In the genomic region with DNA sequence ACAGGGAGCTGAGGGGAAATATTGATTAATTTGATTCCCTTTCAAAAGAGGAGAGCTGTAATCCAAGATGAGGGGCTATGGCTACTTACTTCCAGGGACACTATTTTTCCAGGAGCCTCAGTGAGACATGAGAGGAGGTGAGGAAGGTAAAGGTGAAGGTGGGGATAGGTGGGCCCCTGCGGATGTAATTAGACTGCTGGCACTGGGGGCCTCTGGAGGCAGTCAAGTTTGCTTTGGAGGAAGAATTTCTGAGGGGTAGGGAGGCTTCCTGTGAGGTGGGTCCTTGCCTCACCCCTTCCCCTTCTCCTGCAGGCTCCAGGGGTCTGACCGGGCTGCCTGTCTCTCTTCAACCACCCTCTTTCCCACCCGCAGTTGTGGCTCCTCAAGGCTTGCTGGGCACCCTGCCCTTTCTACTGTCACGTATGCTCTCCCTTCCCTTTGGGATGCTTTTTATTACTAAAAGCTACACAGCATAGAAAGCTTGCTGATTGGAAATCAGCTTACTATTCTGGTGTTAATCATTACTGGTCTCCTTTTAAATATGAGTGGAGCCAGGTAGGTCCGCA, we compare ENCODE assay signal across 14 cellular contexts. TPM values are rescaled to one million over a fixed set of nuclear protein-coding genes. Genes with fewer than 3 reads are reported as not detected.
DNase-seq lines count a peak whose midpoint lies in the region; ATAC-seq and TF ChIP-seq lines count a peak whose summit lies in the region.
"Had no signal": no experiment of that assay in that cellular context is flagged by ENCODE, and none has a peak within 500 bp of the region (broad histone marks: within the 10 kb centered on the region; RNA-seq: fewer than 3 reads in every experiment).

No MANE protein-coding gene starts in this region.

- H2AFZ ChIP-seq in hepatocyte (no peak overlapping the region), osteoblast (ENCODE audit: low read length) (peak overlapping the region; percentile 28)

- H3K27me3 ChIP-seq in body of pancreas, result no peaks in the 10 kb centered on the region
- H3K27me3 ChIP-seq in hepatocyte, result no peaks in the 10 kb centered on the region
- H3K27me3 ChIP-seq in osteoblast (ENCODE audit: insufficient read depth, low read length), result peaks cover 4% of the 10 kb centered on the region
- no peaks in the 10 kb centered on the region for H3K27me3 ChIP-seq in tibial nerve
- H3K27me3 ChIP-seq in effector memory CD4-positive, alpha-beta T cell (replicated peaks; ENCODE audit: control insufficient read depth, insufficient read depth, low read length, poor library complexity, severe bottlenecking), result no peaks in the 10 kb centered on the region
- H3K27me3 ChIP-seq: BLaER1 had no signal

- WGBS in body of pancreas, 2 donors, result 53 to 54% methylated on average over 5 of the region's 5 CpGs
- WGBS in hepatocyte (ENCODE audit: low lambda C conversion rate, missing lambda C conversion rate), result 85% methylated on average over 5 of the region's 5 CpGs
- WGBS in tibial nerve, 2 donors, result 50% methylated on average over 5 of the region's 5 CpGs

- H3K9me3 ChIP-seq in body of pancreas (no peaks in the 10 kb centered on the region), hepatocyte (ENCODE audit: low read depth) (no peaks in the 10 kb centered on the region), osteoblast (ENCODE audit: low read depth, low read length) (no peaks in the 10 kb centered on the region), tibial nerve (no peaks in the 10 kb centered on the region)
- no peaks in the 10 kb centered on the region for H3K9me3 ChIP-seq in effector memory CD4-positive, alpha-beta T cell (ENCODE audit: control insufficient read depth, low read length)
- H3K9me3 ChIP-seq: BLaER1 had no signal

- H3K4me2 ChIP-seq in hepatocyte (peak overlapping the region; percentile 54), osteoblast (ENCODE audit: insufficient read depth, low read length) (peak overlapping the region; percentile 72)
- H3K4me2 ChIP-seq: BLaER1 had no signal

- H3K4me3 ChIP-seq in body of pancreas (no peak overlapping the region), hepatocyte (no peak overlapping the region), osteoblast (ENCODE audit: insufficient read depth, low read length) (no peak overlapping the region), tibial nerve (peak overlapping the region in 2 of 4 donors; percentile 7 to 36)
- H3K4me3 ChIP-seq in effector memory CD4-positive, alpha-beta T cell (ENCODE audit: insufficient read depth, low read depth, low read length, poor library complexity, severe bottlenecking), result no peak overlapping the region
- H3K4me3 ChIP-seq: BLaER1 had no signal

- no peaks in the 10 kb centered on the region for H3K36me3 ChIP-seq in body of pancreas (replicated peaks in 1 of 2; ENCODE audit: insufficient read depth in 1 of 2, low read depth in 2 of 2)
- H3K36me3 ChIP-seq in hepatocyte (replicated peaks; ENCODE audit: insufficient read depth, low read depth), result no peaks in the 10 kb centered on the region
- H3K36me3 ChIP-seq in osteoblast (ENCODE audit: insufficient read depth, low read length), result no peaks in the 10 kb centered on the region
- no peaks in the 10 kb centered on the region for H3K36me3 ChIP-seq in tibial nerve
- no peaks in the 10 kb centered on the region for H3K36me3 ChIP-seq in effector memory CD4-positive, alpha-beta T cell (ENCODE audit: control insufficient read depth, insufficient read depth, low read length)
- H3K36me3 ChIP-seq: BLaER1 had no signal

- ATAC-seq in body of pancreas (peak; percentile 2), GM19351 (IDR thresholded peaks at IDR 0.05; ENCODE audit: unreplicated experiment) (no peak)
- ATAC-seq: natural killer cell treated with Interleukin-12 subunit alpha and Interleukin-12 subunit beta and Interleukin-15 and Interleukin-18, amount 100 ng/mL, for 72 hours had no signal

- H3K9me2 ChIP-seq in hepatocyte (replicated peaks; ENCODE audit: insufficient read depth), result no peaks in the 10 kb centered on the region

- DNase-seq in body of pancreas (no peak), hepatocyte (ENCODE audit: low spot score) (no peak), osteoblast (ENCODE audit: insufficient read length, low spot score, missing footprints) (no peak), tibial nerve (ENCODE audit: low spot score in 2 of 2) (no peak), AG08396 (ENCODE audit: low spot score) (no peak)
- DNase-seq in effector memory CD4-positive, alpha-beta T cell, result no peak
- DNase-seq: activated CD8-positive, alpha-beta memory T cell treated with anti-CD3 and anti-CD28 coated beads for 24 hours; DMS 273 treated with DMSO at 0.1 percent for 48 hours; hippocampal formation; NCI-H2107 had no signal

- TF ChIP-seq POLR2A in body of pancreas (IDR thresholded peaks at IDR 0.05), result no peak
- TF ChIP-seq POLR2A in tibial nerve (IDR thresholded peaks at IDR 0.05), result no peak

- H3K27ac ChIP-seq in body of pancreas (peak overlapping the region; percentile 10 to 68 (median 55)), hepatocyte (peak overlapping the region; percentile 47), osteoblast (ENCODE audit: low read depth, low read length) (no peak overlapping the region), tibial nerve (peak overlapping the region; percentile 70 to 91 (median 86))
- H3K27ac ChIP-seq in effector memory CD4-positive, alpha-beta T cell (ENCODE audit: insufficient read depth, low read length, poor library complexity, severe bottlenecking), result no peak overlapping the region
- H3K27ac ChIP-seq: BLaER1 had no signal

- intact Hi-C loops in body of pancreas (cut with DNase I), result no loop called here

- no peak for TF ChIP-seq EP300 in tibial nerve (IDR thresholded peaks at IDR 0.05)

- H3K79me2 ChIP-seq in hepatocyte (no peaks in the 10 kb centered on the region), osteoblast (ENCODE audit: insufficient read depth, low read length) (no peaks in the 10 kb centered on the region)

- H3K4me1 ChIP-seq in body of pancreas (peaks cover 29% of the 10 kb centered on the region), hepatocyte (ENCODE audit: insufficient read depth) (peaks cover 6% of the 10 kb centered on the region), osteoblast (ENCODE audit: insufficient read depth, low read length) (peaks cover 16% of the 10 kb centered on the region), tibial nerve (peaks cover 0 to 86% (median 32%) of the 10 kb centered on the region in 4 donors)
- no peaks in the 10 kb centered on the region for H3K4me1 ChIP-seq in effector memory CD4-positive, alpha-beta T cell (ENCODE audit: control insufficient read depth, insufficient read depth, low read length, poor library complexity, severe bottlenecking)
- H3K4me1 ChIP-seq: BLaER1 had no signal

- TF ChIP-seq CTCF in body of pancreas (IDR thresholded peaks at IDR 0.05) (no peak), hepatocyte (IDR thresholded peaks at IDR 0.05; ENCODE audit: poor library complexity) (no peak), osteoblast (IDR thresholded peaks at IDR 0.05; ENCODE audit: extremely low read depth, low read depth, low read length) (no peak), tibial nerve (IDR thresholded peaks at IDR 0.05) (no peak)

- H4K20me1 ChIP-seq in hepatocyte (ENCODE audit: insufficient read depth, poor library complexity, severe bottlenecking) (no peaks in the 10 kb centered on the region), osteoblast (ENCODE audit: insufficient read depth, low read length) (no peaks in the 10 kb centered on the region)
- H4K20me1 ChIP-seq: BLaER1 had no signal

RNA-seq across cellular contexts. Expression of gene GASK1A, which starts 22.5 kb away (rescaled TPM):
- total RNA-seq in body of pancreas, result 10 to 100 TPM in 1 of 2 donors, 1 to 10 TPM in 1; 8.8 to 16.8 TPM
- 2.1 and 2.4 TPM in 2 replicates for total RNA-seq in hepatocyte
- 1.1 and 2.6 TPM in 2 replicates for polyA plus RNA-seq in hepatocyte
- total RNA-seq in osteoblast, result 0.72 and 0.88 TPM in 2 replicates
- 10 to 100 TPM; 43.0 to 70.6 (median 49.5) TPM for total RNA-seq in tibial nerve
- total RNA-seq: RPMI7951 had no signal

Comparison
In these comparisons a context has a peak if more than half of its experiments do, and no peak if none do; other contexts are left out.
1. H3K27ac ChIP-seq: peak in body of pancreas (4 of 4), hepatocyte (single experiment) and tibial nerve (4 of 4); none in osteoblast (single experiment) and effector memory CD4-positive, alpha-beta T cell (single experiment).